15 cellular contexts compared by ENCODE assay signal in the genomic region with DNA sequence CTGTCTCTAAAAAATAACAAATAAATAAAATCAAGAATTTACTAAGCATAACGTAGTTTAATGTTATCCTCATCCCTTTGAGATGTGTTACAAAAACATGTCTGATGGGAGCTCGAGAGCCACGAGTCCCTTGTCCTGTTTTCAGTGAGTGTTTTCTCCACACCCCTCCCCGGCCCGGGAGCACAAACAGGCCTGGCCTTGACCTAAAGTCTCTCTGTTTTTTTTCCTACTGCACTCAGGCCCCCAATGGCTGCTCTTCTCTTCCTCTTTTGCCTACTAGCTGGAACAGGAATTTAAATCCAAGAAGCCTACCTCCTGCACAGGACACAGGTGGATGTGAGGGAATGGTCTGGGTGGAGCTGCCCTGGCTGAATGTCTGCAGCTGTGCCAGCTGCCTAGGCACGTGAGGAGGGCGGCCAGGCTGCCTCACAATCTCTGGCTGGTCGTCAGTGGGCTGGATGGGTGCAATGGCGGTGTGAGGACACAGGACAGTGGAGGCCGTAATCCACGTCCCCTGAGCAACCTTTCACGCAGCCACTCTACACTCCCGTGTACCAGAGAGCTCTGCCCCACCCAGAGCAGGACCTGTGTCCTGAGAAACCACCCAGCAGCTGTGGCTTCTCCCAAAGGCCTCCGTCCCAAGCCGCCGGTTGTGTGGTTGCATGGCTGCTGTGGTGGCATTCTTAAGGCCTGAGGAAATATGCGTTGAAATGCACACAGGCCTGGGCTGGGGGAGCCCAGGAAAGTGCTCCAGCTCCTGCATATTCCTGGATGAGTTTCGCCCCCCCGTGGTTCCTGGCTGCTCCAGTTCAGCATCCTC.
"Had no signal": no experiment of that assay in that cellular context is flagged by ENCODE, and none has a peak within 500 bp of the region (broad histone marks: within the 10 kb centered on the region; RNA-seq: fewer than 3 reads in every experiment).

No MANE protein-coding gene starts in this region.

- H3K27ac ChIP-seq: hepatocyte, prostate gland had no signal

- ATAC-seq: natural killer cell treated with Interleukin-12 subunit alpha and Interleukin-12 subunit beta and Interleukin-15 and Interleukin-18, amount 100 ng/mL, for 72 hours; sciatic nerve had no signal

- DNase-seq: activated CD4-positive, alpha-beta memory T cell treated with anti-CD3 and anti-CD28 coated beads for 36 hours; activated CD4-positive, CD25-positive, alpha-beta regulatory T cell treated with anti-CD3 and anti-CD28 coated beads, Interleukin-2, amount 50 U/mL, for 72 hours; activated effector memory CD4-positive, alpha-beta T cell treated with Interleukin-2 at 50 U/mL for 16 hours; activated naive CD4-positive, alpha-beta T cell treated with anti-CD3 and anti-CD28 coated beads, Interleukin-2, amount 50 U/mL, for 16 hours; activated T-cell treated with anti-CD3 and anti-CD28 coated beads, Interleukin-2, amount 50 U/mL, for 24 hours; mesenchymal stem cell; nucleus accumbens; stimulated activated CD4-positive, alpha-beta T cell treated with anti-CD3 and anti-CD28 coated beads, Interleukin-12 subunit alpha, Interleukin-12 subunit beta, amount 100 ng/mL, for 4 hours; stimulated activated CD4-positive, alpha-beta T cell treated with anti-CD3 and anti-CD28 coated beads, Interleukin-2, amount 100 ng/mL, for 24 hours; T-helper 1 cell; T1000 had no signal

- H2AFZ ChIP-seq: hepatocyte had no signal

- H3K9me3 ChIP-seq: prostate gland had no signal

- H3K27me3 ChIP-seq: hepatocyte had no signal

- H3K4me3 ChIP-seq: hepatocyte, prostate gland had no signal

- H3K79me2 ChIP-seq: hepatocyte had no signal

- H3K36me3 ChIP-seq: prostate gland had no signal

- H3K4me1 ChIP-seq: prostate gland had no signal
